ENCODE assay signal across 15 cellular contexts in genomic region chr2:69935011-69935410, GRCh38. TPM values are rescaled to one million over a fixed set of nuclear protein-coding genes. Genes with fewer than 3 reads are reported as not detected.
DNase-seq lines count a peak whose midpoint lies in the region; ATAC-seq, FAIRE-seq and TF ChIP-seq lines count a peak whose summit lies in the region.
"Had no signal": no experiment of that assay in that cellular context is flagged by ENCODE, and none has a peak within 500 bp of the region (broad histone marks: within the 10 kb centered on the region; RNA-seq: fewer than 3 reads in every experiment).

No MANE protein-coding gene starts in this region.

- H3K4me2 ChIP-seq in GM23248 (ENCODE audit: unreplicated experiment), result peak overlapping the region; percentile 80
- peak overlapping the region; percentile 78 for H3K4me2 ChIP-seq in endothelial cell of umbilical vein (ENCODE audit: insufficient read depth, low read length)

- H3K27me3 ChIP-seq in GM23248 (replicated peaks; ENCODE audit: insufficient read depth) (no peaks in the 10 kb centered on the region), SJSA1 (replicated peaks) (no peaks in the 10 kb centered on the region), endothelial cell of umbilical vein (ENCODE audit: control insufficient read depth in 2 of 2, insufficient read depth in 2 of 2, low read length in 2 of 2) (no peaks in the 10 kb centered on the region), neutrophil (no peaks in the 10 kb centered on the region), heart right ventricle (no peaks in the 10 kb centered on the region)
- H3K27me3 ChIP-seq: SJCRH30 had no signal

- H3K9ac ChIP-seq in GM23248 (peak overlapping the region; percentile 79), endothelial cell of umbilical vein (replicated peaks; ENCODE audit: extremely low read depth, insufficient read depth, low read length) (no peak overlapping the region)

- no peaks in the 10 kb centered on the region for H3K9me1 ChIP-seq in endothelial cell of umbilical vein (replicated peaks; ENCODE audit: control insufficient read depth, extremely low read depth, insufficient read depth, low read length)

- dilution Hi-C loops in endothelial cell of umbilical vein (cut with MboI; ENCODE audit: extremely low pct_ligation_motif_present, low sequenced_read_pairs), result no loop called here

- H4K20me1 ChIP-seq in GM23248 (ENCODE audit: insufficient read depth) (no peaks in the 10 kb centered on the region), endothelial cell of umbilical vein (replicated peaks; ENCODE audit: control insufficient read depth, extremely low read depth, insufficient read depth, low read length) (no peaks in the 10 kb centered on the region)

- 98% methylated on average over 5 of the region's 5 CpGs for WGBS in GM23248 (ENCODE audit: low coverage in 1 of 2, low lambda C conversion rate in 2 of 2, missing lambda C conversion rate in 2 of 2), 2 experiments
- WGBS in heart right ventricle, 2 donors, result 96 to 98% methylated on average over 5 of the region's 5 CpGs

- H2AFZ ChIP-seq in GM23248, result peak overlapping the region; percentile 53; the same call in 1 of the 2 replicates
- H2AFZ ChIP-seq in endothelial cell of umbilical vein (ENCODE audit: low read depth, low read length), result no peak overlapping the region

- H3K27ac ChIP-seq in GM23248 (peak overlapping the region; percentile 94), SJSA1 (peak overlapping the region; percentile 72), endothelial cell of umbilical vein (ENCODE audit: insufficient read depth, low read depth, low read length) (peak overlapping the region; percentile 95), neutrophil (peak overlapping the region; percentile 99), heart right ventricle (peak overlapping the region in 1 of 10 donors; percentile 84)
- H3K27ac ChIP-seq: SJCRH30 had no signal

- H3K9me3 ChIP-seq in GM23248 (ENCODE audit: low read depth) (no peaks in the 10 kb centered on the region), SJSA1 (replicated peaks) (no peaks in the 10 kb centered on the region), endothelial cell of umbilical vein (replicated peaks; ENCODE audit: control insufficient read depth, insufficient read depth, low read length) (no peaks in the 10 kb centered on the region), neutrophil (peaks cover 4% of the 10 kb centered on the region), heart right ventricle (no peaks in the 10 kb centered on the region)
- H3K9me3 ChIP-seq: SJCRH30 had no signal

- TF ChIP-seq POLR2A in endothelial cell of umbilical vein (IDR thresholded peaks at IDR 0.05; ENCODE audit: low read depth, low read length), result no peak

- no peak for TF ChIP-seq CTCF in endothelial cell of umbilical vein (IDR thresholded peaks at IDR 0.05; ENCODE audit: extremely low read depth in 1 of 2, insufficient read depth in 1 of 2, low read depth in 1 of 2, low read length in 2 of 2)
- no peak for TF ChIP-seq CTCF in neutrophil (IDR thresholded peaks at IDR 0.05)
- no peak for TF ChIP-seq CTCF in heart right ventricle (IDR thresholded peaks at IDR 0.05)

- no peak for DNase-seq in GM23248
- DNase-seq in SJSA1 (ENCODE audit: low read depth in 1 of 2, low spot score in 2 of 2), result no peak
- no peak for DNase-seq in endothelial cell of umbilical vein (ENCODE audit: low read depth, low spot score)
- DNase-seq in Kasumi-1 (lab: John Stamatoyannopoulos, UW), result no peak
- no peak for DNase-seq in stimulated activated CD4-positive, alpha-beta T cell treated with anti-CD3 and anti-CD28 coated beads, Interleukin-4, amount 100 ng/mL, for 1 hour
- DNase-seq in heart right ventricle, result no peak
- DNase-seq: DMS79 treated with DMSO at 0.1 percent for 48 hours, NCI-H1417, NCI-H187 treated with DMSO at 0.1 percent for 48 hours, NCI-H2171, NCI-H446, NCI-H69, SJCRH30 had no signal

- H3K9me2 ChIP-seq in GM23248 (ENCODE audit: insufficient read depth), result no peaks in the 10 kb centered on the region

- FAIRE-seq in endothelial cell of umbilical vein (lab: Jason Lieb, UNC), result no peak

- POLR2A ChIA-PET in endothelial cell of umbilical vein (lab: Charles Lee), result interaction anchor here (0.6 to 1.3 kb wide), 2 partner anchors 13 to 152 kb away, joined by 4 to 7 read pairs; no protein-coding TSS in a partner anchor

- BruUV-seq in endothelial cell of umbilical vein (replicated peaks; lab: Mats Ljungman, UMichigan), result no TSS peak

- H3K4me1 ChIP-seq in GM23248 (ENCODE audit: insufficient read depth), result peaks cover 36% of the 10 kb centered on the region
- peaks cover 24% of the 10 kb centered on the region for H3K4me1 ChIP-seq in SJSA1 (replicated peaks)
- H3K4me1 ChIP-seq in endothelial cell of umbilical vein (ENCODE audit: control insufficient read depth, extremely low read depth, insufficient read depth, low read length), result peaks cover 37% of the 10 kb centered on the region
- H3K4me1 ChIP-seq in neutrophil (ENCODE audit: control insufficient read depth in 1 of 2, insufficient read depth in 1 of 2, low read depth in 1 of 2, low read length in 1 of 2), result peaks cover 99 to 100% of the 10 kb centered on the region in 2 experiments
- peaks cover 5 to 55% (median 14%) of the 10 kb centered on the region in 9 donors for H3K4me1 ChIP-seq in heart right ventricle
- H3K4me1 ChIP-seq: SJCRH30 had no signal

- H3K36me3 ChIP-seq in GM23248 (ENCODE audit: low read depth) (peaks cover 25% of the 10 kb centered on the region), SJSA1 (peaks cover 28% of the 10 kb centered on the region), endothelial cell of umbilical vein (ENCODE audit: control insufficient read depth in 2 of 2, extremely low read depth in 1 of 2, insufficient read depth in 2 of 2, low read length in 2 of 2) (peaks cover 16 to 21% of the 10 kb centered on the region in 2 experiments), neutrophil (peaks cover 100% of the 10 kb centered on the region), heart right ventricle (peaks cover 0 to 70% (median 45%) of the 10 kb centered on the region in 9 donors)

- H3F3A ChIP-seq in GM23248 (ENCODE audit: insufficient read depth), result peaks cover 42% of the 10 kb centered on the region

- ATAC-seq in heart right ventricle (no peak), GM19351 (IDR thresholded peaks at IDR 0.05; ENCODE audit: unreplicated experiment) (no peak)

- in situ Hi-C loops in GM23248 (cut with MboI), result no loop called here

- CTCF ChIA-PET in endothelial cell of umbilical vein (lab: Charles Lee), result interaction anchor here (1.9 to 2.7 kb wide), 3 partner anchors 11 to 211 kb away, joined by 6 to 19 read pairs (median 8); no protein-coding TSS in a partner anchor

- H3K79me2 ChIP-seq in GM23248 (ENCODE audit: insufficient read depth) (peaks cover 3% of the 10 kb centered on the region; the same call in 1 of the 2 replicates), endothelial cell of umbilical vein (ENCODE audit: control insufficient read depth, insufficient read depth, low read length) (peaks cover 4% of the 10 kb centered on the region)

- H3K4me3 ChIP-seq in GM23248, result peak overlapping the region; percentile 61
- no peak overlapping the region for H3K4me3 ChIP-seq in SJSA1
- H3K4me3 ChIP-seq in endothelial cell of umbilical vein (replicated peaks in 1 of 3; ENCODE audit: insufficient read depth in 1 of 3, low read depth in 1 of 3, low read length in 3 of 3), result no peak overlapping the region
- H3K4me3 ChIP-seq in neutrophil (ENCODE audit: low read depth in 1 of 2, low read length in 1 of 2), result peak overlapping the region in 1 of 2 experiments; percentile 94
- H3K4me3 ChIP-seq in heart right ventricle, result no peak overlapping the region
- H3K4me3 ChIP-seq: SJCRH30 had no signal

- intact Hi-C loops in endothelial cell of umbilical vein (cut with micrococcal nuclease) (no loop called here), heart right ventricle (cut with DNase I) (loop anchor here in 1 of 10 donors (10.0 kb wide), 1 partner anchor 130 kb away; no protein-coding TSS in a partner anchor)

RNA-seq across cellular contexts. Expression of gene MXD1, which starts 20.1 kb away (rescaled TPM):
- total RNA-seq in GM23248 (2014; rRNA removed; shearing (Covaris generic)), result 4.4 and 5.3 TPM in 2 replicates
- polyA plus RNA-seq in GM23248 (2016; fragmentation: Nextera tagmentation; extraction: Ambion mirVana), result 6.3 and 7.6 TPM in 2 replicates
- 3.1 and 4.0 TPM in 2 replicates for total RNA-seq in SJSA1 (2014; rRNA removed; shearing (Covaris generic))
- 10.6 and 11.7 TPM in 2 replicates for total RNA-seq in endothelial cell of umbilical vein
- polyA plus RNA-seq in endothelial cell of umbilical vein, result 5.5 and 6.7 TPM in 2 replicates
- 5.2 and 5.8 TPM in 2 replicates for polyA plus RNA-seq in endothelial cell of umbilical vein (2011; cell fraction: cytosol; rRNA removed)
- 16.3 and 22.0 TPM in 2 replicates for polyA plus RNA-seq in endothelial cell of umbilical vein (2011; cell fraction: nucleus; rRNA removed)
- 6.6 and 6.7 TPM in 2 replicates for polyA plus RNA-seq in endothelial cell of umbilical vein (2012)
- polyA minus RNA-seq in endothelial cell of umbilical vein, result 8.2 and 11.4 TPM in 2 replicates
- 5.6 TPM for polyA minus RNA-seq in endothelial cell of umbilical vein (2011; cell fraction: cytosol; rRNA and poly(A)+ RNA removed)
- polyA minus RNA-seq in endothelial cell of umbilical vein (2011; cell fraction: nucleus; rRNA and poly(A)+ RNA removed), result 13.9 and 16.8 TPM in 2 replicates
- 10 to 100 TPM in 2 of 10 donors, 1 to 10 TPM in 8; 4.4 to 11.6 (median 6.6) TPM for total RNA-seq in heart right ventricle
- 1 to 10 TPM; 2.0 to 2.3 TPM for polyA plus RNA-seq in heart right ventricle

RNA-seq across cellular contexts. Expression of gene ASPRV1, which starts 26.4 kb away (rescaled TPM):
- under 0.01 and 0.86 TPM in 2 replicates for total RNA-seq in GM23248 (2014; rRNA removed; shearing (Covaris generic))
- polyA plus RNA-seq in GM23248 (2016; fragmentation: Nextera tagmentation; extraction: Ambion mirVana) (0.19 and 0.24 TPM in 2 replicates), endothelial cell of umbilical vein (0.19 and 0.22 TPM in 2 replicates), heart right ventricle (1 to 10 TPM; 1.0 to 1.5 TPM)
- 0.08 TPM in 1 of 2 replicates, not detected in the other for total RNA-seq in SJSA1 (2014; rRNA removed; shearing (Covaris generic))
- total RNA-seq in endothelial cell of umbilical vein (0.15 and 0.48 TPM in 2 replicates), heart right ventricle (1 to 10 TPM in 4 of 10 donors, under 1 TPM in 6; 0.36 to 1.3 (median 0.77) TPM)
- polyA plus RNA-seq in endothelial cell of umbilical vein (2011; cell fraction: cytosol; rRNA removed), result 0.17 and 0.24 TPM in 2 replicates
- polyA plus RNA-seq in endothelial cell of umbilical vein (2011; cell fraction: nucleus; rRNA removed), result 0.43 and 0.76 TPM in 2 replicates
- polyA plus RNA-seq in endothelial cell of umbilical vein (2012), result 0.19 and 0.38 TPM in 2 replicates
- 0.21 and 0.56 TPM in 2 replicates for polyA minus RNA-seq in endothelial cell of umbilical vein
- polyA minus RNA-seq in endothelial cell of umbilical vein (2011; cell fraction: cytosol; rRNA and poly(A)+ RNA removed), result not detected
- polyA minus RNA-seq in endothelial cell of umbilical vein (2011; cell fraction: nucleus; rRNA and poly(A)+ RNA removed), result not detected in 2 replicates

RNA-seq across cellular contexts. Expression of gene SNRNP27, which starts 41.3 kb away (rescaled TPM):
- total RNA-seq in GM23248 (2014; rRNA removed; shearing (Covaris generic)), result 46.8 and 69.3 TPM in 2 replicates
- 84.4 and 85.9 TPM in 2 replicates for polyA plus RNA-seq in GM23248 (2016; fragmentation: Nextera tagmentation; extraction: Ambion mirVana)
- 130 and 195 TPM in 2 replicates for total RNA-seq in SJSA1 (2014; rRNA removed; shearing (Covaris generic))
- total RNA-seq in endothelial cell of umbilical vein, result 43.2 and 50.6 TPM in 2 replicates
- 9.1 and 12.7 TPM in 2 replicates for polyA plus RNA-seq in endothelial cell of umbilical vein
- 36.3 and 39.5 TPM in 2 replicates for polyA plus RNA-seq in endothelial cell of umbilical vein (2011; cell fraction: cytosol; rRNA removed)
- polyA plus RNA-seq in endothelial cell of umbilical vein (2011; cell fraction: nucleus; rRNA removed), result 19.7 and 37.5 TPM in 2 replicates
- polyA plus RNA-seq in endothelial cell of umbilical vein (2012), result 33.5 and 42.3 TPM in 2 replicates
- polyA minus RNA-seq in endothelial cell of umbilical vein, result 3.7 and 5.1 TPM in 2 replicates
- 8.6 TPM for polyA minus RNA-seq in endothelial cell of umbilical vein (2011; cell fraction: cytosol; rRNA and poly(A)+ RNA removed)
- 7.2 and 8.3 TPM in 2 replicates for polyA minus RNA-seq in endothelial cell of umbilical vein (2011; cell fraction: nucleus; rRNA and poly(A)+ RNA removed)
- total RNA-seq in heart right ventricle, result 10 to 100 TPM; 47.0 to 68.4 (median 53.7) TPM
- 10 to 100 TPM; 34.5 to 56.7 TPM for polyA plus RNA-seq in heart right ventricle
